Comparison of ENCODE assay signal across 1 cellular context in the genomic region with DNA sequence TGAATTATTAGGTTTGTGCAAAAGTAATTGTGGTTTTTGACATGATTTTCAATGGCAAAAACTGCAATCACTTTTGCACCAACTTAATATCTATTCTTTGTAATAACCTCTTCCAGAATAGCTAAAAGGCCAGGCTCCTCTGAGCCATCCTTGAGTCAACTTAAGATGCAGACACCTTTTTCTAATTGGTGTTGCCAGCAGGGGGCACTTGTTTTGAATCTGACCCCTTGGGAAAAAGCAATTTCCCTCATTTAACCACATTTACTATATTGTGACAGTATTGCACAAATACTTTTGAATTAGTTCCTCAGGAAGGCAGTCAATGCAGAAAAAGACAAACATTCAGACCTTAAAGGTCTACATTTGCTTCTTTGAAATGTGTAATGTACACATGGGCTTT.
TF ChIP-seq lines count a peak whose summit lies in the region.

No MANE protein-coding gene starts in this region.

TF ChIP-seq in GM23338, 12 proteins besides CTCF, POLR2A, EP300 and RAD21 (continued from another document):
- TF ChIP-seq, protein P1, sequence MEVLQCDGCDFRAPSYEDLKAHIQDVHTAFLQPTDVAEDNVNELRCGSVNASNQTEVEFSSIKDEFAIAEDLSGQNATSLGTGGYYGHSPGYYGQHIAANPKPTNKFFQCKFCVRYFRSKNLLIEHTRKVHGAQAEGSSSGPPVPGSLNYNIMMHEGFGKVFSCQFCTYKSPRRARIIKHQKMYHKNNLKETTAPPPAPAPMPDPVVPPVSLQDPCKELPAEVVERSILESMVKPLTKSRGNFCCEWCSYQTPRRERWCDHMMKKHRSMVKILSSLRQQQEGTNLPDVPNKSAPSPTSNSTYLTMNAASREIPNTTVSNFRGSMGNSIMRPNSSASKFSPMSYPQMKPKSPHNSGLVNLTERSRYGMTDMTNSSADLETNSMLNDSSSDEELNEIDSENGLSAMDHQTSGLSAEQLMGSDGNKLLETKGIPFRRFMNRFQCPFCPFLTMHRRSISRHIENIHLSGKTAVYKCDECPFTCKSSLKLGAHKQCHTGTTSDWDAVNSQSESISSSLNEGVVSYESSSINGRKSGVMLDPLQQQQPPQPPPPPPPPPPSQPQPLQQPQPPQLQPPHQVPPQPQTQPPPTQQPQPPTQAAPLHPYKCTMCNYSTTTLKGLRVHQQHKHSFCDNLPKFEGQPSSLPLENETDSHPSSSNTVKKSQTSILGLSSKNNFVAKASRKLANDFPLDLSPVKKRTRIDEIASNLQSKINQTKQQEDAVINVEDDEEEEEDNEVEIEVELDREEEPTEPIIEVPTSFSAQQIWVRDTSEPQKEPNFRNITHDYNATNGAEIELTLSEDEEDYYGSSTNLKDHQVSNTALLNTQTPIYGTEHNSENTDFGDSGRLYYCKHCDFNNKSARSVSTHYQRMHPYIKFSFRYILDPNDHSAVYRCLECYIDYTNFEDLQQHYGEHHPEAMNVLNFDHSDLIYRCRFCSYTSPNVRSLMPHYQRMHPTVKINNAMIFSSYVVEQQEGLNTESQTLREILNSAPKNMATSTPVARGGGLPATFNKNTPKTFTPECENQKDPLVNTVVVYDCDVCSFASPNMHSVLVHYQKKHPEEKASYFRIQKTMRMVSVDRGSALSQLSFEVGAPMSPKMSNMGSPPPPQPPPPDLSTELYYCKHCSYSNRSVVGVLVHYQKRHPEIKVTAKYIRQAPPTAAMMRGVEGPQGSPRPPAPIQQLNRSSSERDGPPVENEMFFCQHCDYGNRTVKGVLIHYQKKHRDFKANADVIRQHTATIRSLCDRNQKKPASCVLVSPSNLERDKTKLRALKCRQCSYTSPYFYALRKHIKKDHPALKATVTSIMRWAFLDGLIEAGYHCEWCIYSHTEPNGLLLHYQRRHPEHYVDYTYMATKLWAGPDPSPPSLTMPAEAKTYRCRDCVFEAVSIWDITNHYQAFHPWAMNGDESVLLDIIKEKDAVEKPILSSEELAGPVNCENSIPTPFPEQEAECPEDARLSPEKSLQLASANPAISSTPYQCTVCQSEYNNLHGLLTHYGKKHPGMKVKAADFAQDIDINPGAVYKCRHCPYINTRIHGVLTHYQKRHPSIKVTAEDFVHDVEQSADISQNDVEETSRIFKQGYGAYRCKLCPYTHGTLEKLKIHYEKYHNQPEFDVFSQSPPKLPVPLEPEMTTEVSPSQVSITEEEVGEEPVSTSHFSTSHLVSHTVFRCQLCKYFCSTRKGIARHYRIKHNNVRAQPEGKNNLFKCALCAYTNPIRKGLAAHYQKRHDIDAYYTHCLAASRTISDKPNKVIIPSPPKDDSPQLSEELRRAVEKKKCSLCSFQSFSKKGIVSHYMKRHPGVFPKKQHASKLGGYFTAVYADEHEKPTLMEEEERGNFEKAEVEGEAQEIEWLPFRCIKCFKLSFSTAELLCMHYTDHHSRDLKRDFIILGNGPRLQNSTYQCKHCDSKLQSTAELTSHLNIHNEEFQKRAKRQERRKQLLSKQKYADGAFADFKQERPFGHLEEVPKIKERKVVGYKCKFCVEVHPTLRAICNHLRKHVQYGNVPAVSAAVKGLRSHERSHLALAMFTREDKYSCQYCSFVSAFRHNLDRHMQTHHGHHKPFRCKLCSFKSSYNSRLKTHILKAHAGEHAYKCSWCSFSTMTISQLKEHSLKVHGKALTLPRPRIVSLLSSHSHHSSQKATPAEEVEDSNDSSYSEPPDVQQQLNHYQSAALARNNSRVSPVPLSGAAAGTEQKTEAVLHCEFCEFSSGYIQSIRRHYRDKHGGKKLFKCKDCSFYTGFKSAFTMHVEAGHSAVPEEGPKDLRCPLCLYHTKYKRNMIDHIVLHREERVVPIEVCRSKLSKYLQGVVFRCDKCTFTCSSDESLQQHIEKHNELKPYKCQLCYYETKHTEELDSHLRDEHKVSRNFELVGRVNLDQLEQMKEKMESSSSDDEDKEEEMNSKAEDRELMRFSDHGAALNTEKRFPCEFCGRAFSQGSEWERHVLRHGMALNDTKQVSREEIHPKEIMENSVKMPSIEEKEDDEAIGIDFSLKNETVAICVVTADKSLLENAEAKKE (CRISPR knock-in tag; IDR thresholded peaks at IDR 0.05): no peak
- TF ChIP-seq STAT1 (IDR thresholded peaks at IDR 0.05; ENCODE audit: unreplicated experiment): no peak
- TF ChIP-seq CREB1 (CRISPR knock-in tag; IDR thresholded peaks at IDR 0.05; ENCODE audit: low read depth): no peak
- no peak for TF ChIP-seq JUNB (IDR thresholded peaks at IDR 0.05; ENCODE audit: unreplicated experiment)
- TF ChIP-seq, protein P2, sequence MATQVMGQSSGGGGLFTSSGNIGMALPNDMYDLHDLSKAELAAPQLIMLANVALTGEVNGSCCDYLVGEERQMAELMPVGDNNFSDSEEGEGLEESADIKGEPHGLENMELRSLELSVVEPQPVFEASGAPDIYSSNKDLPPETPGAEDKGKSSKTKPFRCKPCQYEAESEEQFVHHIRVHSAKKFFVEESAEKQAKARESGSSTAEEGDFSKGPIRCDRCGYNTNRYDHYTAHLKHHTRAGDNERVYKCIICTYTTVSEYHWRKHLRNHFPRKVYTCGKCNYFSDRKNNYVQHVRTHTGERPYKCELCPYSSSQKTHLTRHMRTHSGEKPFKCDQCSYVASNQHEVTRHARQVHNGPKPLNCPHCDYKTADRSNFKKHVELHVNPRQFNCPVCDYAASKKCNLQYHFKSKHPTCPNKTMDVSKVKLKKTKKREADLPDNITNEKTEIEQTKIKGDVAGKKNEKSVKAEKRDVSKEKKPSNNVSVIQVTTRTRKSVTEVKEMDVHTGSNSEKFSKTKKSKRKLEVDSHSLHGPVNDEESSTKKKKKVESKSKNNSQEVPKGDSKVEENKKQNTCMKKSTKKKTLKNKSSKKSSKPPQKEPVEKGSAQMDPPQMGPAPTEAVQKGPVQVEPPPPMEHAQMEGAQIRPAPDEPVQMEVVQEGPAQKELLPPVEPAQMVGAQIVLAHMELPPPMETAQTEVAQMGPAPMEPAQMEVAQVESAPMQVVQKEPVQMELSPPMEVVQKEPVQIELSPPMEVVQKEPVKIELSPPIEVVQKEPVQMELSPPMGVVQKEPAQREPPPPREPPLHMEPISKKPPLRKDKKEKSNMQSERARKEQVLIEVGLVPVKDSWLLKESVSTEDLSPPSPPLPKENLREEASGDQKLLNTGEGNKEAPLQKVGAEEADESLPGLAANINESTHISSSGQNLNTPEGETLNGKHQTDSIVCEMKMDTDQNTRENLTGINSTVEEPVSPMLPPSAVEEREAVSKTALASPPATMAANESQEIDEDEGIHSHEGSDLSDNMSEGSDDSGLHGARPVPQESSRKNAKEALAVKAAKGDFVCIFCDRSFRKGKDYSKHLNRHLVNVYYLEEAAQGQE (IDR thresholded peaks at IDR 0.05; ENCODE audit: unreplicated experiment): no peak
- TF ChIP-seq, protein P3, sequence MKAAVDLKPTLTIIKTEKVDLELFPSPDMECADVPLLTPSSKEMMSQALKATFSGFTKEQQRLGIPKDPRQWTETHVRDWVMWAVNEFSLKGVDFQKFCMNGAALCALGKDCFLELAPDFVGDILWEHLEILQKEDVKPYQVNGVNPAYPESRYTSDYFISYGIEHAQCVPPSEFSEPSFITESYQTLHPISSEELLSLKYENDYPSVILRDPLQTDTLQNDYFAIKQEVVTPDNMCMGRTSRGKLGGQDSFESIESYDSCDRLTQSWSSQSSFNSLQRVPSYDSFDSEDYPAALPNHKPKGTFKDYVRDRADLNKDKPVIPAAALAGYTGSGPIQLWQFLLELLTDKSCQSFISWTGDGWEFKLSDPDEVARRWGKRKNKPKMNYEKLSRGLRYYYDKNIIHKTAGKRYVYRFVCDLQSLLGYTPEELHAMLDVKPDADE (IDR thresholded peaks at IDR 0.05): no peak
- TF ChIP-seq ZNF331 (CRISPR knock-in tag; IDR thresholded peaks at IDR 0.05; ENCODE audit: low read depth): no peak
- no peak for TF ChIP-seq EZH2phosphoT487 (IDR thresholded peaks at IDR 0.05; ENCODE audit: unreplicated experiment)
- no peak for TF ChIP-seq ZNF114 (CRISPR knock-in tag; IDR thresholded peaks at IDR 0.05)
- no peak for TF ChIP-seq POLR2AphosphoS5 (IDR thresholded peaks at IDR 0.05; ENCODE audit: low read depth)
- no peak for TF ChIP-seq NANOG (IDR thresholded peaks at IDR 0.05; ENCODE audit: borderline replicate concordance)
